ENCODE assay signal across 1 cellular context in the genomic region with DNA sequence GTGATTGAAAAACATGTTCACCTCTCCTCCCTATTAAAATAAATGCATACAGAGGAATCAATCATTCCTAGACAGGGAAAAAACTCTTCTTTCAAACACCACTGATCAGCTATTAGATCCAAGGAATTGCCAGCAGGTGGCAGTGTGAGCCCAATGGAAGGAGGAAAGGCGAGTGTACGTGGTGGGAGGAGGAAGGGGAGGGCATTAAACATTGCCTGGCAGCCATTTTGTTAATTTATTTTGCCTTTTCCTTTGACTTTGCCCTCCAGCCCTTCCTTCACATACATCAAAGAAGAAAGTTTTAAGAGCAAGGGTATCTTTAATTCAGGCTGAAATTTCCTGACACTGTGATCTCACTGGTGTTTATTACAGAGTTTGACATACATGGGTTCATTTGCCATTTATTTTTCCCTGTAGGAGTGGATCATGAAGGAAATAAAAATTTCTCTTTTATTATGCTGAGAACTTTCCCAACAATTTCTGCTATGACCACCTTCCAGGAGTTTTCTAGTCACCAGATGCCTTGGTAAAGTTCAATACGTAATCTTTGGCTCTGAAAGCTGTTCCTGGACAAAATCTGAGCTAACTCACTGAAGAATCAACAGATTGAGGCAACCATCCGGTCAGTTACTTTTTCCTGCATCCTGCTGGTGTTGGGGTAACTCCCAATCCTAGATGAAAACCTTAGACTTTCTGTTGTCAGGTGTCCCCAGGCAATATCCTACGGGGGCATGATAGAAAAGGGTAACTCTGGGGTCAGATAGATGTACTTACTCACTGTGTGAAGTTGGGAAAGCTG.
TF ChIP-seq lines count a peak whose summit lies in the region.

No MANE protein-coding gene starts in this region.

TF ChIP-seq in K562, 482 proteins besides CTCF, POLR2A, EP300 and RAD21 (continued from another document and continues in another):
- TF ChIP-seq GABPA (tag; conservative IDR thresholded peaks at IDR 0.05; ENCODE audit: low read depth) (peak; percentile 43), SMARCA5 (IDR thresholded peaks at IDR 0.05) (no peak), RCOR1 (IDR thresholded peaks at IDR 0.05; ENCODE audit: borderline replicate concordance in 1 of 2, low read depth in 2 of 2, low read length in 2 of 2) (peak in 1 of 2 experiments; percentile 70; a peak in 1 of 4 replicates), MAZ (CRISPR knock-in tag; conservative IDR thresholded peaks at IDR 0.05 in 1 of 2, IDR thresholded peaks at IDR 0.05 in 1 of 2) (peak; percentile 43 to 48; a peak in 2 of 4 replicates), ZKSCAN3 (CRISPR knock-in tag; IDR thresholded peaks at IDR 0.05) (no peak), RBM39 (optimal IDR thresholded peaks at IDR 0.05; ENCODE audit: low read depth, low read length) (no peak), ZZZ3 (IDR thresholded peaks at IDR 0.05) (no peak), ARHGAP35 (IDR thresholded peaks at IDR 0.05; ENCODE audit: partially characterized antibody) (no peak), ZEB2 (IDR thresholded peaks at IDR 0.05) (no peak; the same call in 1 of the 2 replicates), PHF8 (IDR thresholded peaks at IDR 0.05; ENCODE audit: borderline replicate concordance, low read length) (peak; percentile 33; the same call in 1 of the 2 replicates), HIVEP1 (CRISPR knock-in tag; IDR thresholded peaks at IDR 0.05) (no peak), RFX7 (CRISPR knock-in tag; IDR thresholded peaks at IDR 0.05) (no peak), ZNF3 (CRISPR knock-in tag; IDR thresholded peaks at IDR 0.05) (no peak), NBN (IDR thresholded peaks at IDR 0.05; ENCODE audit: low read depth) (peak; percentile 26; the same call in 1 of the 2 replicates), CBFA2T3 (IDR thresholded peaks at IDR 0.05) (no peak), KAT8 (IDR thresholded peaks at IDR 0.05; ENCODE audit: low read depth) (peak; percentile 91), CREM (IDR thresholded peaks at IDR 0.05; ENCODE audit: low read depth) (peak; percentile 59), ARNT (IDR thresholded peaks at IDR 0.05) (peak; percentile 90 to 97; a peak in 3 of 4 replicates), HOXB6 (CRISPR knock-in tag; IDR thresholded peaks at IDR 0.05; ENCODE audit: borderline replicate concordance) (no peak), JUND (IDR thresholded peaks at IDR 0.05; ENCODE audit: borderline replicate concordance, low read depth, low read length) (peak; percentile 57; the same call in 1 of the 2 replicates), JUND (tag; IDR thresholded peaks at IDR 0.05; ENCODE audit: borderline replicate concordance, low read depth, low read length) (peak; percentile 51; the same call in 2 of the 3 replicates), SPI1 (IDR thresholded peaks at IDR 0.05; ENCODE audit: borderline replicate concordance, low read depth, low read length) (0 out of 2 replicates have a peak, but pooled peaks have one; percentile 27), CTBP1 (IDR thresholded peaks at IDR 0.05; ENCODE audit: borderline replicate concordance) (peak; percentile 37; the same call in 1 of the 2 replicates), PHB2 (IDR thresholded peaks at IDR 0.05; ENCODE audit: low read depth) (no peak), ZNF444 (CRISPR knock-in tag; IDR thresholded peaks at IDR 0.05) (0 out of 2 replicates have a peak, but pooled peaks have one; percentile 56), HMG20A (CRISPR knock-in tag; conservative IDR thresholded peaks at IDR 0.05) (no peak), SNIP1 (IDR thresholded peaks at IDR 0.05; ENCODE audit: low read depth) (no peak), NFE2 (IDR thresholded peaks at IDR 0.05; ENCODE audit: low read depth) (no peak), SMC3 (conservative IDR thresholded peaks at IDR 0.05; ENCODE audit: insufficient read depth, low read depth, low read length) (peak; percentile 93), JUN (IDR thresholded peaks at IDR 0.05; ENCODE audit: borderline replicate concordance, low read depth, low read length) (0 out of 2 replicates have a peak, but pooled peaks have one; percentile 54), JUN (CRISPR knock-in tag; IDR thresholded peaks at IDR 0.05; ENCODE audit: borderline replicate concordance) (no peak), YY1 (IDR thresholded peaks at IDR 0.05; ENCODE audit: borderline replicate concordance in 1 of 3, control insufficient read depth in 1 of 3, extremely low read depth in 1 of 3, insufficient read depth in 3 of 3, insufficient read length in 1 of 3, insufficient replicate concordance in 2 of 3, low read depth in 1 of 3, low read length in 2 of 3) (peak; percentile 83 to 97 (median 91)), MECOM (CRISPR knock-in tag; IDR thresholded peaks at IDR 0.05) (no peak), CHCHD3 (CRISPR knock-in tag; IDR thresholded peaks at IDR 0.05) (no peak), PML (IDR thresholded peaks at IDR 0.05; ENCODE audit: low read length) (no peak), MAFK (IDR thresholded peaks at IDR 0.05; ENCODE audit: low read length) (0 out of 2 replicates have a peak, but pooled peaks have one; percentile 33), PRPF4 (IDR thresholded peaks at IDR 0.05; ENCODE audit: insufficient read depth, low read depth, low read length, poor library complexity, severe bottlenecking) (no peak), THRAP3 (IDR thresholded peaks at IDR 0.05; ENCODE audit: borderline replicate concordance) (no peak), IFI16 (CRISPR knock-in tag; IDR thresholded peaks at IDR 0.05) (no peak), ZC3H11A (IDR thresholded peaks at IDR 0.05; ENCODE audit: low read depth, low read length) (peak; percentile 88)
- TF ChIP-seq, protein P1, sequence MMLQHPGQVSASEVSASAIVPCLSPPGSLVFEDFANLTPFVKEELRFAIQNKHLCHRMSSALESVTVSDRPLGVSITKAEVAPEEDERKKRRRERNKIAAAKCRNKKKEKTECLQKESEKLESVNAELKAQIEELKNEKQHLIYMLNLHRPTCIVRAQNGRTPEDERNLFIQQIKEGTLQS (IDR thresholded peaks at IDR 0.05): no peak
- TF ChIP-seq, protein P1 (CRISPR knock-in tag; conservative IDR thresholded peaks at IDR 0.05): no peak
- TF ChIP-seq, protein P2, sequence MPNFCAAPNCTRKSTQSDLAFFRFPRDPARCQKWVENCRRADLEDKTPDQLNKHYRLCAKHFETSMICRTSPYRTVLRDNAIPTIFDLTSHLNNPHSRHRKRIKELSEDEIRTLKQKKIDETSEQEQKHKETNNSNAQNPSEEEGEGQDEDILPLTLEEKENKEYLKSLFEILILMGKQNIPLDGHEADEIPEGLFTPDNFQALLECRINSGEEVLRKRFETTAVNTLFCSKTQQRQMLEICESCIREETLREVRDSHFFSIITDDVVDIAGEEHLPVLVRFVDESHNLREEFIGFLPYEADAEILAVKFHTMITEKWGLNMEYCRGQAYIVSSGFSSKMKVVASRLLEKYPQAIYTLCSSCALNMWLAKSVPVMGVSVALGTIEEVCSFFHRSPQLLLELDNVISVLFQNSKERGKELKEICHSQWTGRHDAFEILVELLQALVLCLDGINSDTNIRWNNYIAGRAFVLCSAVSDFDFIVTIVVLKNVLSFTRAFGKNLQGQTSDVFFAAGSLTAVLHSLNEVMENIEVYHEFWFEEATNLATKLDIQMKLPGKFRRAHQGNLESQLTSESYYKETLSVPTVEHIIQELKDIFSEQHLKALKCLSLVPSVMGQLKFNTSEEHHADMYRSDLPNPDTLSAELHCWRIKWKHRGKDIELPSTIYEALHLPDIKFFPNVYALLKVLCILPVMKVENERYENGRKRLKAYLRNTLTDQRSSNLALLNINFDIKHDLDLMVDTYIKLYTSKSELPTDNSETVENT (CRISPR knock-in tag; IDR thresholded peaks at IDR 0.05): no peak
- TF ChIP-seq, protein P3, sequence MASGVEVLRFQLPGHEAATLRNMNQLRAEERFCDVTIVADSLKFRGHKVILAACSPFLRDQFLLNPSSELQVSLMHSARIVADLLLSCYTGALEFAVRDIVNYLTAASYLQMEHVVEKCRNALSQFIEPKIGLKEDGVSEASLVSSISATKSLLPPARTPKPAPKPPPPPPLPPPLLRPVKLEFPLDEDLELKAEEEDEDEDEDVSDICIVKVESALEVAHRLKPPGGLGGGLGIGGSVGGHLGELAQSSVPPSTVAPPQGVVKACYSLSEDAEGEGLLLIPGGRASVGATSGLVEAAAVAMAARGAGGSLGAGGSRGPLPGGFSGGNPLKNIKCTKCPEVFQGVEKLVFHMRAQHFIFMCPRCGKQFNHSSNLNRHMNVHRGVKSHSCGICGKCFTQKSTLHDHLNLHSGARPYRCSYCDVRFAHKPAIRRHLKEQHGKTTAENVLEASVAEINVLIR (CRISPR knock-in tag; IDR thresholded peaks at IDR 0.05): no peak
- TF ChIP-seq, protein P4, sequence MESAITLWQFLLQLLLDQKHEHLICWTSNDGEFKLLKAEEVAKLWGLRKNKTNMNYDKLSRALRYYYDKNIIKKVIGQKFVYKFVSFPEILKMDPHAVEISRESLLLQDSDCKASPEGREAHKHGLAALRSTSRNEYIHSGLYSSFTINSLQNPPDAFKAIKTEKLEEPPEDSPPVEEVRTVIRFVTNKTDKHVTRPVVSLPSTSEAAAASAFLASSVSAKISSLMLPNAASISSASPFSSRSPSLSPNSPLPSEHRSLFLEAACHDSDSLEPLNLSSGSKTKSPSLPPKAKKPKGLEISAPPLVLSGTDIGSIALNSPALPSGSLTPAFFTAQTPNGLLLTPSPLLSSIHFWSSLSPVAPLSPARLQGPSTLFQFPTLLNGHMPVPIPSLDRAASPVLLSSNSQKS (CRISPR knock-in tag; IDR thresholded peaks at IDR 0.05): no peak
- TF ChIP-seq, protein P5, sequence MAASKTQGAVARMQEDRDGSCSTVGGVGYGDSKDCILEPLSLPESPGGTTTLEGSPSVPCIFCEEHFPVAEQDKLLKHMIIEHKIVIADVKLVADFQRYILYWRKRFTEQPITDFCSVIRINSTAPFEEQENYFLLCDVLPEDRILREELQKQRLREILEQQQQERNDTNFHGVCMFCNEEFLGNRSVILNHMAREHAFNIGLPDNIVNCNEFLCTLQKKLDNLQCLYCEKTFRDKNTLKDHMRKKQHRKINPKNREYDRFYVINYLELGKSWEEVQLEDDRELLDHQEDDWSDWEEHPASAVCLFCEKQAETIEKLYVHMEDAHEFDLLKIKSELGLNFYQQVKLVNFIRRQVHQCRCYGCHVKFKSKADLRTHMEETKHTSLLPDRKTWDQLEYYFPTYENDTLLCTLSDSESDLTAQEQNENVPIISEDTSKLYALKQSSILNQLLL (CRISPR knock-in tag; IDR thresholded peaks at IDR 0.05; ENCODE audit: borderline replicate concordance): no peak
- TF ChIP-seq, protein P6, sequence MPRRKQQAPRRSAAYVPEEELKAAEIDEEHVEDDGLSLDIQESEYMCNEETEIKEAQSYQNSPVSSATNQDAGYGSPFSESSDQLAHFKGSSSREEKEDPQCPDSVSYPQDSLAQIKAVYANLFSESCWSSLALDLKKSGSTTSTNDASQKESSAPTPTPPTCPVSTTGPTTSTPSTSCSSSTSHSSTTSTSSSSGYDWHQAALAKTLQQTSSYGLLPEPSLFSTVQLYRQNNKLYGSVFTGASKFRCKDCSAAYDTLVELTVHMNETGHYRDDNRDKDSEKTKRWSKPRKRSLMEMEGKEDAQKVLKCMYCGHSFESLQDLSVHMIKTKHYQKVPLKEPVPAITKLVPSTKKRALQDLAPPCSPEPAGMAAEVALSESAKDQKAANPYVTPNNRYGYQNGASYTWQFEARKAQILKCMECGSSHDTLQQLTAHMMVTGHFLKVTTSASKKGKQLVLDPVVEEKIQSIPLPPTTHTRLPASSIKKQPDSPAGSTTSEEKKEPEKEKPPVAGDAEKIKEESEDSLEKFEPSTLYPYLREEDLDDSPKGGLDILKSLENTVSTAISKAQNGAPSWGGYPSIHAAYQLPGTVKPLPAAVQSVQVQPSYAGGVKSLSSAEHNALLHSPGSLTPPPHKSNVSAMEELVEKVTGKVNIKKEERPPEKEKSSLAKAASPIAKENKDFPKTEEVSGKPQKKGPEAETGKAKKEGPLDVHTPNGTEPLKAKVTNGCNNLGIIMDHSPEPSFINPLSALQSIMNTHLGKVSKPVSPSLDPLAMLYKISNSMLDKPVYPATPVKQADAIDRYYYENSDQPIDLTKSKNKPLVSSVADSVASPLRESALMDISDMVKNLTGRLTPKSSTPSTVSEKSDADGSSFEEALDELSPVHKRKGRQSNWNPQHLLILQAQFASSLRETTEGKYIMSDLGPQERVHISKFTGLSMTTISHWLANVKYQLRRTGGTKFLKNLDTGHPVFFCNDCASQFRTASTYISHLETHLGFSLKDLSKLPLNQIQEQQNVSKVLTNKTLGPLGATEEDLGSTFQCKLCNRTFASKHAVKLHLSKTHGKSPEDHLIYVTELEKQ (CRISPR knock-in tag; IDR thresholded peaks at IDR 0.05): no peak
- TF ChIP-seq, protein P7, sequence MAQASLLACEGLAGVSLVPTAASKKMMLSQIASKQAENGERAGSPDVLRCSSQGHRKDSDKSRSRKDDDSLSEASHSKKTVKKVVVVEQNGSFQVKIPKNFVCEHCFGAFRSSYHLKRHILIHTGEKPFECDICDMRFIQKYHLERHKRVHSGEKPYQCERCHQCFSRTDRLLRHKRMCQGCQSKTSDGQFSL (CRISPR knock-in tag; IDR thresholded peaks at IDR 0.05): peak; percentile 42; the same call in 1 of the 2 replicates
- TF ChIP-seq, protein P7 (tag; IDR thresholded peaks at IDR 0.05): no peak
- TF ChIP-seq, protein P8, sequence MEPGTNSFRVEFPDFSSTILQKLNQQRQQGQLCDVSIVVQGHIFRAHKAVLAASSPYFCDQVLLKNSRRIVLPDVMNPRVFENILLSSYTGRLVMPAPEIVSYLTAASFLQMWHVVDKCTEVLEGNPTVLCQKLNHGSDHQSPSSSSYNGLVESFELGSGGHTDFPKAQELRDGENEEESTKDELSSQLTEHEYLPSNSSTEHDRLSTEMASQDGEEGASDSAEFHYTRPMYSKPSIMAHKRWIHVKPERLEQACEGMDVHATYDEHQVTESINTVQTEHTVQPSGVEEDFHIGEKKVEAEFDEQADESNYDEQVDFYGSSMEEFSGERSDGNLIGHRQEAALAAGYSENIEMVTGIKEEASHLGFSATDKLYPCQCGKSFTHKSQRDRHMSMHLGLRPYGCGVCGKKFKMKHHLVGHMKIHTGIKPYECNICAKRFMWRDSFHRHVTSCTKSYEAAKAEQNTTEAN (CRISPR knock-in tag; IDR thresholded peaks at IDR 0.05): no peak
